18 cellular contexts compared by ENCODE assay signal in genomic region chr20:6613280-6613861, GRCh38.
DNase-seq lines count a peak whose midpoint lies in the region; ATAC-seq, FAIRE-seq and TF ChIP-seq lines count a peak whose summit lies in the region.
"Had no signal": no experiment of that assay in that cellular context is flagged by ENCODE, and none has a peak within 500 bp of the region (broad histone marks: within the 10 kb centered on the region; RNA-seq: fewer than 3 reads in every experiment).

No MANE protein-coding gene starts in this region.

- no peak overlapping the region for H3K27ac ChIP-seq in H1 (ENCODE audit: low read depth, low read length)

- H3K14ac ChIP-seq in H1 (ENCODE audit: insufficient read length), result no peak overlapping the region

- no peak overlapping the region for H2BK12ac ChIP-seq in H1 (ENCODE audit: low read depth, low read length)

- H3K23me2 ChIP-seq in H1 (ENCODE audit: low read depth, low read length), result no peaks in the 10 kb centered on the region; the same call in 1 of the 2 replicates

- no peak overlapping the region for H3K9ac ChIP-seq in H1 (replicated peaks in 1 of 4; ENCODE audit: extremely low read depth in 1 of 4, low read depth in 3 of 4, low read length in 3 of 4)

- H2AK5ac ChIP-seq in H1 (ENCODE audit: low read depth, low read length), result no peak overlapping the region

- no peak overlapping the region for H2BK20ac ChIP-seq in H1 (ENCODE audit: low read length)

- WGBS in H1 (ENCODE audit: extremely low coverage in 1 of 2, insufficient coverage in 1 of 2, insufficient read length in 1 of 2, insufficient replicate concordance in 2 of 2, low coverage in 1 of 2, low lambda C conversion rate in 2 of 2, missing lambda C conversion rate in 1 of 2), 2 experiments, result 82% methylated on average over 8 of the region's 8 CpGs; no CpG with 5 or more reads in 1 of the 2 experiments

- DNase-seq in DMS53 (lab: John Stamatoyannopoulos, UW), result peak; percentile 96
- no peak for DNase-seq in H1 (ENCODE audit: low read depth in 1 of 2, low spot score in 2 of 2)
- DNase-seq in activated T-cell treated with anti-CD3 and anti-CD28 coated beads, Interleukin-2, amount 50 U/mL, for 4 hours, result no peak
- no peak for DNase-seq in retina
- no peak for DNase-seq in NCI-H1694 (lab: John Stamatoyannopoulos, UW)
- DNase-seq in activated CD4-positive, alpha-beta T cell treated with anti-CD3 and anti-CD28 coated beads, Interleukin-2, amount 10 ng/mL, durations not matched to agents 7 days and 5 days, result no peak
- DNase-seq: activated CD8-positive, alpha-beta memory T cell treated with anti-CD3 and anti-CD28 coated beads for 24 hours; activated naive CD4-positive, alpha-beta T cell treated with anti-CD3 and anti-CD28 coated beads, Interleukin-2, amount 10 ng/mL, durations not matched to agents 7 days and 5 days; cerebellar nuclear complex; immature natural killer cell; naive B cell; NCI-H1105; T-helper 17 cell had no signal

- no peaks in the 10 kb centered on the region for H3K36me3 ChIP-seq in H1 (ENCODE audit: control insufficient read depth in 2 of 4, insufficient read depth in 4 of 4, low read length in 3 of 4)
- H3K36me3 ChIP-seq: HAP-1 had no signal

- no peak overlapping the region for H3K56ac ChIP-seq in H1 (replicated peaks; ENCODE audit: insufficient read length, low read depth, low read length)

- H3K27me3 Mint-ChIP-seq in activated T-cell treated with anti-CD3 and anti-CD28 coated beads, Interleukin-2, amount 50 U/mL, for 4 hours (ENCODE audit: low read depth), result no peaks in the 10 kb centered on the region
- no peaks in the 10 kb centered on the region for H3K27me3 Mint-ChIP-seq in activated CD4-positive, alpha-beta T cell treated with anti-CD3 and anti-CD28 coated beads, Interleukin-2, amount 10 ng/mL, durations not matched to agents 7 days and 5 days
- H3K27me3 Mint-ChIP-seq: activated naive CD4-positive, alpha-beta T cell treated with anti-CD3 and anti-CD28 coated beads, Interleukin-2, amount 10 ng/mL, durations not matched to agents 7 days and 5 days; T-helper 17 cell had no signal

- H3K36me3 Mint-ChIP-seq in activated T-cell treated with anti-CD3 and anti-CD28 coated beads, Interleukin-2, amount 50 U/mL, for 4 hours (ENCODE audit: insufficient read depth), result no peaks in the 10 kb centered on the region
- no peaks in the 10 kb centered on the region for H3K36me3 Mint-ChIP-seq in activated CD4-positive, alpha-beta T cell treated with anti-CD3 and anti-CD28 coated beads, Interleukin-2, amount 10 ng/mL, durations not matched to agents 7 days and 5 days (ENCODE audit: low read depth)
- H3K36me3 Mint-ChIP-seq: activated naive CD4-positive, alpha-beta T cell treated with anti-CD3 and anti-CD28 coated beads, Interleukin-2, amount 10 ng/mL, durations not matched to agents 7 days and 5 days; immature natural killer cell; naive B cell had no signal

- no peaks in the 10 kb centered on the region for H3K9me3 ChIP-seq in H1 (ENCODE audit: insufficient read depth in 2 of 2, low read depth in 1 of 2, low read length in 1 of 2)
- H3K9me3 ChIP-seq: HAP-1 had no signal

- ATAC-seq in GM21381 (IDR thresholded peaks at IDR 0.05; ENCODE audit: unreplicated experiment) (peak; percentile 73), HG03460 (IDR thresholded peaks at IDR 0.05; ENCODE audit: unreplicated experiment) (peak; percentile 81)
- ATAC-seq in activated T-cell treated with anti-CD3 and anti-CD28 coated beads, Interleukin-2, amount 50 U/mL, for 4 hours, result no peak
- ATAC-seq: sciatic nerve, T-helper 17 cell had no signal

- no peaks in the 10 kb centered on the region for H3K4me1 ChIP-seq in H1 (replicated peaks in 1 of 4; ENCODE audit: control insufficient read depth in 3 of 4, insufficient read depth in 4 of 4, low read length in 3 of 4)
- H3K4me1 ChIP-seq: HAP-1 had no signal

- H2BK15ac ChIP-seq in H1 (ENCODE audit: low read length), result no peak overlapping the region

- CTCF ChIA-PET in H1 (lab: Charles Lee; ENCODE audit: partially characterized antibody), result interaction anchor here (0.7 to 2.3 kb wide), 3 partner anchors 12 to 417 kb away, joined by 4 read pairs; no protein-coding TSS in a partner anchor
- CTCF ChIA-PET in activated CD4-positive, alpha-beta T cell treated with anti-CD3 and anti-CD28 coated beads, Interleukin-2, amount 10 ng/mL, durations not matched to agents 7 days and 5 days (lab: Charles Lee), result interaction anchor here (1.5 kb wide), 1 partner anchor 14 kb away, joined by 3 read pairs; no protein-coding TSS in a partner anchor

- H3K79me1 ChIP-seq in H1 (ENCODE audit: low read depth, low read length), result no peaks in the 10 kb centered on the region

- no peaks in the 10 kb centered on the region for H4K20me1 ChIP-seq in H1 (replicated peaks in 1 of 2; ENCODE audit: control insufficient read depth in 1 of 2, insufficient read depth in 2 of 2, low read length in 2 of 2)

- H4K91ac ChIP-seq in H1 (replicated peaks; ENCODE audit: insufficient read length, low read length), result no peak overlapping the region

- no peak overlapping the region for H4K5ac ChIP-seq in H1 (ENCODE audit: insufficient read length, low read depth, low read length)

- no peaks in the 10 kb centered on the region for H3K27me3 ChIP-seq in H1 (replicated peaks in 1 of 4; ENCODE audit: control insufficient read depth in 3 of 4, extremely low read depth in 1 of 4, insufficient read depth in 3 of 4, low read length in 3 of 4)

- no peak for TF ChIP-seq CTCF in H1 (IDR thresholded peaks at IDR 0.05; ENCODE audit: control extremely low read depth in 1 of 3, insufficient read depth in 1 of 3, low read depth in 1 of 3, low read length in 3 of 3)

- peak overlapping the region; percentile 40; the same call in 1 of the 2 replicates for H2AFZ ChIP-seq in H1 (ENCODE audit: low read length)

- H3K9me3 Mint-ChIP-seq in activated T-cell treated with anti-CD3 and anti-CD28 coated beads, Interleukin-2, amount 50 U/mL, for 4 hours, result peaks cover 10% of the 10 kb centered on the region
- H3K9me3 Mint-ChIP-seq in activated CD4-positive, alpha-beta T cell treated with anti-CD3 and anti-CD28 coated beads, Interleukin-2, amount 10 ng/mL, durations not matched to agents 7 days and 5 days, result peaks cover 5% of the 10 kb centered on the region

- FAIRE-seq in H1 (lab: Jason Lieb, UNC), result no peak
- FAIRE-seq: GM12892 had no signal

- H3K4me3 Mint-ChIP-seq in activated T-cell treated with anti-CD3 and anti-CD28 coated beads, Interleukin-2, amount 50 U/mL, for 4 hours, result no peak overlapping the region
- no peak overlapping the region for H3K4me3 Mint-ChIP-seq in activated CD4-positive, alpha-beta T cell treated with anti-CD3 and anti-CD28 coated beads, Interleukin-2, amount 10 ng/mL, durations not matched to agents 7 days and 5 days
- H3K4me3 Mint-ChIP-seq: activated naive CD4-positive, alpha-beta T cell treated with anti-CD3 and anti-CD28 coated beads, Interleukin-2, amount 10 ng/mL, durations not matched to agents 7 days and 5 days; naive B cell; T-helper 17 cell had no signal

- H3K27ac Mint-ChIP-seq in activated CD4-positive, alpha-beta T cell treated with anti-CD3 and anti-CD28 coated beads, Interleukin-2, amount 10 ng/mL, durations not matched to agents 7 days and 5 days, result no peak overlapping the region
- H3K27ac Mint-ChIP-seq: activated naive CD4-positive, alpha-beta T cell treated with anti-CD3 and anti-CD28 coated beads, Interleukin-2, amount 10 ng/mL, durations not matched to agents 7 days and 5 days; T-helper 17 cell had no signal

- no peak for TF ChIP-seq POLR2A in H1 (IDR thresholded peaks at IDR 0.05; ENCODE audit: control extremely low read depth in 1 of 2, low read depth in 2 of 2, low read length in 2 of 2)

- H2BK120ac ChIP-seq in H1 (replicated peaks; ENCODE audit: low read depth, low read length), result no peak overlapping the region

- no peak overlapping the region for H2BK5ac ChIP-seq in H1 (ENCODE audit: low read depth, low read length)

- H3K4me3 ChIP-seq in H1 (ENCODE audit: extremely low read depth in 1 of 4, insufficient read depth in 2 of 4, low read depth in 3 of 4, low read length in 4 of 4), result no peak overlapping the region
- H3K4me3 ChIP-seq: HAP-1 had no signal

- H3K79me2 ChIP-seq in H1 (ENCODE audit: control insufficient read depth in 1 of 2, insufficient read depth in 2 of 2, low read length in 2 of 2), result no peaks in the 10 kb centered on the region

- no peak for TF ChIP-seq EP300 in H1 (IDR thresholded peaks at IDR 0.05; ENCODE audit: borderline replicate concordance in 1 of 2, low read depth in 2 of 2, low read length in 2 of 2)

- H4K8ac ChIP-seq in H1 (ENCODE audit: extremely low read depth, insufficient read depth, low read length), result no peak overlapping the region

- TF ChIP-seq RAD21 in H1 (IDR thresholded peaks at IDR 0.05 in 1 of 2, conservative IDR thresholded peaks at IDR 0.05 in 1 of 2; ENCODE audit: low read depth in 2 of 2, low read length in 2 of 2), result no peak

- no peak overlapping the region for H3K4me2 ChIP-seq in H1 (ENCODE audit: insufficient read depth in 1 of 2, low read depth in 2 of 2, low read length in 2 of 2)

- H3K23ac ChIP-seq in H1 (ENCODE audit: insufficient read length), result no peak overlapping the region

- POLR2A ChIA-PET in H1 (lab: Charles Lee; ENCODE audit: partially characterized antibody), result no interaction called here
- POLR2A ChIA-PET in activated CD4-positive, alpha-beta T cell treated with anti-CD3 and anti-CD28 coated beads, Interleukin-2, amount 10 ng/mL, durations not matched to agents 7 days and 5 days (lab: Charles Lee), result no interaction called here

- H3K18ac ChIP-seq in H1 (ENCODE audit: extremely low read depth, low read length), result no peak overlapping the region

- H3K4ac ChIP-seq in H1 (replicated peaks; ENCODE audit: insufficient read length, low read depth, low read length), result no peak overlapping the region

- H3K4me1 Mint-ChIP-seq in activated T-cell treated with anti-CD3 and anti-CD28 coated beads, Interleukin-2, amount 50 U/mL, for 4 hours (ENCODE audit: low read depth), result no peaks in the 10 kb centered on the region
- H3K4me1 Mint-ChIP-seq in activated CD4-positive, alpha-beta T cell treated with anti-CD3 and anti-CD28 coated beads, Interleukin-2, amount 10 ng/mL, durations not matched to agents 7 days and 5 days, result no peaks in the 10 kb centered on the region
- H3K4me1 Mint-ChIP-seq: activated naive CD4-positive, alpha-beta T cell treated with anti-CD3 and anti-CD28 coated beads, Interleukin-2, amount 10 ng/mL, durations not matched to agents 7 days and 5 days; naive B cell; T-helper 17 cell had no signal

TF ChIP-seq in H1, 55 proteins besides CTCF, POLR2A, EP300 and RAD21 (continues in another document):
- TF ChIP-seq BRCA1 (IDR thresholded peaks at IDR 0.05; ENCODE audit: low read depth, low read length), result no peak
- TF ChIP-seq SIX5 (IDR thresholded peaks at IDR 0.05; ENCODE audit: low read depth, low read length), result no peak
- no peak for TF ChIP-seq POU5F1 (IDR thresholded peaks at IDR 0.05; ENCODE audit: low read depth, low read length)
- no peak for TF ChIP-seq HDAC2 (IDR thresholded peaks at IDR 0.05; ENCODE audit: borderline replicate concordance in 1 of 2, low read depth in 2 of 2, low read length in 2 of 2)
- TF ChIP-seq MAX (IDR thresholded peaks at IDR 0.05), result no peak
- TF ChIP-seq RXRA (IDR thresholded peaks at IDR 0.05; ENCODE audit: insufficient read depth, low read depth, low read length), result no peak

Comparison
In these comparisons a context has a peak if more than half of its experiments do, and no peak if none do; other contexts are left out.
1. ATAC-seq: peak in GM21381 (single experiment) and HG03460 (single experiment); none in activated T-cell treated with anti-CD3 and anti-CD28 coated beads, Interleukin-2, amount 50 U/mL, for 4 hours (0 of 2).